ENCODE assay signal across 19 cellular contexts in genomic region chr13:71797487-71797886, GRCh38.
DNase-seq lines count a peak whose midpoint lies in the region; ATAC-seq and TF ChIP-seq lines count a peak whose summit lies in the region.
"Had no signal": no experiment of that assay in that cellular context is flagged by ENCODE, and none has a peak within 500 bp of the region (broad histone marks: within the 10 kb centered on the region; RNA-seq: fewer than 3 reads in every experiment).

No MANE protein-coding gene starts in this region.

- H3K4me3 ChIP-seq in HEK293 (ENCODE audit: low read depth, low read length): no peak overlapping the region
- no peak overlapping the region for H3K4me3 ChIP-seq in mesenchymal stem cell (ENCODE audit: insufficient read depth in 1 of 2, low read depth in 1 of 2, low read length in 2 of 2)
- H3K4me3 ChIP-seq: breast epithelium, lung, tibial nerve had no signal

- no peak for TF ChIP-seq CTCF in HEK293 (tag by site-specific recombination; IDR thresholded peaks at IDR 0.05)
- TF ChIP-seq CTCF in foreskin keratinocyte (conservative IDR thresholded peaks at IDR 0.05): no peak

- no peak overlapping the region for H2BK5ac ChIP-seq in mesenchymal stem cell (ENCODE audit: low read depth, low read length, poor library complexity, severe bottlenecking)

- H3K36me3 ChIP-seq in HEK293 (ENCODE audit: control insufficient read depth in 2 of 2, insufficient read depth in 1 of 2, low read length in 2 of 2) (no peaks in the 10 kb centered on the region), mesenchymal stem cell (ENCODE audit: control insufficient read depth in 1 of 2, insufficient read depth in 2 of 2, low read depth in 1 of 2, low read length in 2 of 2) (no peaks in the 10 kb centered on the region)
- H3K36me3 ChIP-seq: breast epithelium, tibial nerve had no signal

- H3K27ac ChIP-seq in HEK293 (ENCODE audit: extremely low read depth, low read depth, low read length) (no peak overlapping the region), mesenchymal stem cell (ENCODE audit: low read length, poor library complexity, severe bottlenecking) (no peak overlapping the region), foreskin keratinocyte (no peak overlapping the region)
- H3K27ac ChIP-seq: breast epithelium, tibial nerve had no signal

- no peak overlapping the region for H3K23ac ChIP-seq in mesenchymal stem cell (ENCODE audit: low read length in 2 of 2)

- H3K9me3 ChIP-seq in HEK293 (ENCODE audit: control insufficient read depth, insufficient read depth, low read depth, low read length): no peaks in the 10 kb centered on the region
- H3K9me3 ChIP-seq in mesenchymal stem cell (ENCODE audit: control insufficient read depth, low read length): no peaks in the 10 kb centered on the region
- H3K9me3 ChIP-seq: breast epithelium, tibial nerve had no signal

- intact Hi-C loops in Right ventricle myocardium inferior (cut with DNase I): no loop called here

- POLR2A ChIA-PET in HEK293 (lab: Yijun Ruan, JAX): no interaction called here

- no peak overlapping the region for H2BK15ac ChIP-seq in mesenchymal stem cell (ENCODE audit: low read depth, poor library complexity, severe bottlenecking)

- no peak overlapping the region for H4K91ac ChIP-seq in mesenchymal stem cell (ENCODE audit: low read length)

- peak; percentile 28 for DNase-seq in NCI-H1436 (lab: John Stamatoyannopoulos, UW)
- peak; percentile 78 for DNase-seq in NOMO-1 treated with DMSO at 0.1 percent for 48 hours (lab: John Stamatoyannopoulos, UW; ENCODE audit: unreplicated experiment)
- peak; percentile 26 for DNase-seq in mesenchymal stem cell
- no peak for DNase-seq in foreskin keratinocyte
- DNase-seq in Right ventricle myocardium inferior (ENCODE audit: missing footprints): no peak
- DNase-seq: activated CD4-positive, alpha-beta T cell treated with anti-CD3 and anti-CD28 coated beads, Interleukin-2, amount 10 ng/mL, durations not matched to agents 7 days and 5 days; cortex of kidney; DND-41; H7; Kasumi-1; NCI-H146; nucleus accumbens; OCI-M1; stimulated activated CD4-positive, alpha-beta T cell treated with anti-CD3 and anti-CD28 coated beads, Interleukin-4, amount 100 ng/mL, for 1 hour had no signal

- CTCF ChIA-PET in HEK293 (lab: Yijun Ruan, JAX): interaction anchor here (0.7 to 1.0 kb wide), 2 partner anchors 52 to 82 kb away, joined by 3 read pairs; no protein-coding TSS in a partner anchor

- WGBS in mesenchymal stem cell: 18% methylated on average over 4 of the region's 5 CpGs

- no peak overlapping the region for H3K14ac ChIP-seq in mesenchymal stem cell (ENCODE audit: low read length in 2 of 2)

- H2AFZ ChIP-seq in mesenchymal stem cell (ENCODE audit: low read depth, low read length): no peak overlapping the region

- no peak overlapping the region for H3K9ac ChIP-seq in mesenchymal stem cell (ENCODE audit: low read length)

- no peak overlapping the region for H4K8ac ChIP-seq in mesenchymal stem cell (ENCODE audit: low read length)

- H3K18ac ChIP-seq in mesenchymal stem cell (ENCODE audit: low read depth in 1 of 2, low read length in 2 of 2): no peak overlapping the region

- H3K4ac ChIP-seq in mesenchymal stem cell (ENCODE audit: low read depth in 1 of 2, low read length in 2 of 2): no peak overlapping the region

- no peak overlapping the region for H2AK5ac ChIP-seq in mesenchymal stem cell (ENCODE audit: low read length, severe bottlenecking)

- no peak overlapping the region for H2BK12ac ChIP-seq in mesenchymal stem cell (ENCODE audit: low read length in 2 of 2)

- H3K4me1 ChIP-seq in HEK293 (ENCODE audit: control insufficient read depth, insufficient read depth, low read length) (no peaks in the 10 kb centered on the region; the same call in 1 of the 2 replicates), mesenchymal stem cell (ENCODE audit: control insufficient read depth, insufficient read depth, low read depth, low read length) (no peaks in the 10 kb centered on the region), foreskin keratinocyte (no peaks in the 10 kb centered on the region)
- H3K4me1 ChIP-seq: breast epithelium, tibial nerve had no signal

- H3K79me1 ChIP-seq in mesenchymal stem cell (replicated peaks; ENCODE audit: low read length, poor library complexity, severe bottlenecking): no peaks in the 10 kb centered on the region

- no peak overlapping the region for H2BK120ac ChIP-seq in mesenchymal stem cell (ENCODE audit: low read depth, low read length)

- no peak overlapping the region for H3K4me2 ChIP-seq in mesenchymal stem cell (ENCODE audit: low read length, poor library complexity, severe bottlenecking)

- H3K27me3 ChIP-seq in mesenchymal stem cell (ENCODE audit: control insufficient read depth in 1 of 2, insufficient read depth in 1 of 2, low read length in 2 of 2): no peaks in the 10 kb centered on the region
- no peaks in the 10 kb centered on the region for H3K27me3 ChIP-seq in foreskin keratinocyte
- H3K27me3 ChIP-seq: breast epithelium, tibial nerve had no signal

- no peak for ATAC-seq in GM21619 (IDR thresholded peaks at IDR 0.05; ENCODE audit: unreplicated experiment)
- ATAC-seq in foreskin keratinocyte: no peak
- ATAC-seq in Right ventricle myocardium inferior: no peak

TF ChIP-seq in HEK293, 187 proteins besides CTCF, POLR2A, EP300 and RAD21 (continues in another document):
- no peak for TF ChIP-seq ZNF621 (tag by site-specific recombination; IDR thresholded peaks at IDR 0.05)
- no peak for TF ChIP-seq ZFP37 (tag by site-specific recombination; IDR thresholded peaks at IDR 0.05)
- TF ChIP-seq SP7 (tag by site-specific recombination; IDR thresholded peaks at IDR 0.05): peak; percentile 48; the same call in 1 of the 2 replicates
- peak; percentile 57 for TF ChIP-seq ZBTB17 (tag by site-specific recombination; IDR thresholded peaks at IDR 0.05)
- TF ChIP-seq ZNF10 (tag by site-specific recombination; IDR thresholded peaks at IDR 0.05): peak; percentile 85
- TF ChIP-seq ZNF366 (tag by site-specific recombination; conservative IDR thresholded peaks at IDR 0.05): peak; percentile 31; the same call in 1 of the 2 replicates
- TF ChIP-seq ZNF768 (tag by site-specific recombination; IDR thresholded peaks at IDR 0.05): no peak
- TF ChIP-seq ZNF19 (tag by site-specific recombination; IDR thresholded peaks at IDR 0.05; ENCODE audit: low read depth): no peak
- TF ChIP-seq BCL11A (tag by site-specific recombination; IDR thresholded peaks at IDR 0.05; ENCODE audit: low read depth): no peak
- TF ChIP-seq AEBP2 (tag by site-specific recombination; IDR thresholded peaks at IDR 0.05; ENCODE audit: borderline replicate concordance): no peak
- TF ChIP-seq ZEB2 (tag by site-specific recombination; IDR thresholded peaks at IDR 0.05): 0 out of 2 replicates have a peak, but pooled peaks have one; percentile 18
- TF ChIP-seq ZNF549 (tag by site-specific recombination; IDR thresholded peaks at IDR 0.05): no peak
- no peak for TF ChIP-seq ZBTB6 (tag by site-specific recombination; IDR thresholded peaks at IDR 0.05)
- no peak for TF ChIP-seq ZNF157 (tag by site-specific recombination; IDR thresholded peaks at IDR 0.05)
- TF ChIP-seq ELK4 (IDR thresholded peaks at IDR 0.05; ENCODE audit: borderline replicate concordance, low read depth, low read length): no peak
- no peak for TF ChIP-seq ZNF132 (tag by site-specific recombination; IDR thresholded peaks at IDR 0.05; ENCODE audit: borderline replicate concordance)
- TF ChIP-seq ZFP3 (tag by site-specific recombination; IDR thresholded peaks at IDR 0.05; ENCODE audit: low read depth): no peak
- TF ChIP-seq TRIM28 (IDR thresholded peaks at IDR 0.05; ENCODE audit: borderline replicate concordance, low read length): peak; percentile 73; the same call in 1 of the 2 replicates
- no peak for TF ChIP-seq HOXC10 (CRISPR knock-in tag; IDR thresholded peaks at IDR 0.05)

Comparison
In these comparisons a context has a peak if more than half of its experiments do, and no peak if none do; other contexts are left out.
1. DNase-seq: peak in NCI-H1436 (single experiment), NOMO-1 treated with DMSO at 0.1 percent for 48 hours (single experiment) and mesenchymal stem cell (single experiment); none in foreskin keratinocyte (0 of 2) and Right ventricle myocardium inferior (single experiment).